Comparison of ENCODE assay signal across 20 cellular contexts in genomic region chrX:115895678-115896329, GRCh38.
"Had no signal": no experiment of that assay in that cellular context is flagged by ENCODE, and none has a peak within 500 bp of the region (broad histone marks: within the 10 kb centered on the region; RNA-seq: fewer than 3 reads in every experiment).

No MANE protein-coding gene starts in this region.

- H3K27me3 ChIP-seq: esophagus muscularis mucosa, heart right ventricle, pancreas, right atrium auricular region, spleen, tibial nerve had no signal

- H3K4me1 ChIP-seq: lower lobe of right lung, tibial nerve had no signal

- DNase-seq: activated CD4-positive, alpha-beta T cell treated with anti-CD3 and anti-CD28 coated beads for 36 hours; activated CD4-positive, CD25-positive, alpha-beta regulatory T cell; activated CD8-positive, alpha-beta T cell treated with anti-CD3 and anti-CD28 coated beads, Interleukin-2, amount 10 ng/mL, durations not matched to agents 7 days and 5 days; activated effector memory CD4-positive, alpha-beta T cell treated with Interleukin-2 at 50 U/mL for 16 hours; activated naive CD4-positive, alpha-beta T cell treated with Interleukin-2 at 50 U/mL for 16 hours; effector CD4-positive, alpha-beta T cell; foreskin melanocyte; heart right ventricle; lower lobe of right lung; mesenchymal stem cell; spleen; stimulated activated naive CD4-positive, alpha-beta T cell; T-helper 1 cell had no signal

- FAIRE-seq: bronchial epithelial cell, pancreas, urothelium cell line had no signal

- ATAC-seq: activated CD4-positive, alpha-beta T cell treated with anti-CD3 and anti-CD28 coated beads for 36 hours; activated CD8-positive, alpha-beta T cell treated with anti-CD3 and anti-CD28 coated beads, Interleukin-2, amount 10 ng/mL, durations not matched to agents 7 days and 5 days; heart right ventricle; left lobe of liver; lower lobe of right lung; pancreas had no signal

- H3K36me3 ChIP-seq: esophagus muscularis mucosa, heart right ventricle, lower lobe of right lung, pancreas, right atrium auricular region, spleen, tibial nerve had no signal

- H3K9me3 ChIP-seq: heart right ventricle, lower lobe of right lung, pancreas, right atrium auricular region had no signal

- H3K27ac ChIP-seq: esophagus muscularis mucosa, heart right ventricle, lower lobe of right lung, pancreas, right atrium auricular region, spleen, tibial nerve had no signal

- H3K4me3 ChIP-seq: esophagus muscularis mucosa, heart right ventricle, lower lobe of right lung, pancreas, right atrium auricular region, spleen, tibial nerve had no signal
